In genomic region chr7:115363916-115364315, GRCh38 we compare ENCODE assay signal across 26 cellular contexts.
"Had no signal": no experiment of that assay in that cellular context is flagged by ENCODE, and none has a peak within 500 bp of the region (broad histone marks: within the 10 kb centered on the region; RNA-seq: fewer than 3 reads in every experiment).

No MANE protein-coding gene starts in this region.

- H3K4me1 ChIP-seq: breast epithelium, heart left ventricle, spleen, tibial artery had no signal

- H3K36me3 ChIP-seq: breast epithelium, heart left ventricle, spleen, tibial artery had no signal

- H3K4me3 Mint-ChIP-seq: activated B cell treated with CpG ODN at 0.5 μM for 24 hours; activated CD4-positive, alpha-beta T cell treated with anti-CD3 and anti-CD28 coated beads for 36 hours; activated naive CD8-positive, alpha-beta T cell; activated T-cell treated with anti-CD3 and anti-CD28 coated beads, Interleukin-2, amount 50 U/mL, for 4 hours; endodermal cell; naive B cell; neural crest cell; stimulated activated naive CD8-positive, alpha-beta T cell treated with anti-CD3 and anti-CD28 coated beads, Interleukin-15, Interleukin-2, amounts not matched to agents 100 ng/mL and 50 ng/mL, for 24 hours; T-helper 1 cell treated with Interleukin-12 subunit alpha and Interleukin-12 subunit beta and Interleukin-4 antibody, amounts not matched to agents 30 μg/mL and 1 μg/mL, for 36 hours had no signal

- H3K36me3 Mint-ChIP-seq: activated naive CD8-positive, alpha-beta T cell; naive B cell had no signal

- H3K27me3 ChIP-seq: breast epithelium, heart left ventricle, spleen, tibial artery had no signal

- H3K4me3 ChIP-seq: breast epithelium, heart left ventricle, spleen, tibial artery had no signal

- H3K27ac ChIP-seq: breast epithelium, heart left ventricle, spleen, tibial artery had no signal

- H3K4me1 Mint-ChIP-seq: activated CD4-positive, alpha-beta T cell treated with anti-CD3 and anti-CD28 coated beads for 36 hours; endodermal cell had no signal

- H3K9me3 ChIP-seq: breast epithelium, spleen, tibial artery had no signal

- ATAC-seq: activated CD4-positive, alpha-beta T cell treated with anti-CD3 and anti-CD28 coated beads for 36 hours; activated T-cell treated with anti-CD3 and anti-CD28 coated beads, Interleukin-2, amount 50 U/mL, for 4 hours; heart left ventricle; left cardiac atrium; sciatic nerve had no signal

- H3K27me3 Mint-ChIP-seq: activated B cell treated with CpG ODN at 0.5 μM for 24 hours; activated CD4-positive, alpha-beta T cell treated with anti-CD3 and anti-CD28 coated beads for 36 hours; activated naive CD8-positive, alpha-beta T cell had no signal

- DNase-seq: activated B cell treated with CpG ODN at 0.5 μM for 24 hours; activated CD4-positive, alpha-beta T cell treated with anti-CD3 and anti-CD28 coated beads for 36 hours; activated CD4-positive, alpha-beta T cell treated with anti-CD3 and anti-CD28 coated beads, Interleukin-2, amount 50 U/mL, for 4 hours; activated CD8-positive, alpha-beta memory T cell treated with anti-CD3 and anti-CD28 coated beads for 24 hours; activated CD8-positive, alpha-beta memory T cell treated with anti-CD3 and anti-CD28 coated beads, Interleukin-2, amount 50 U/mL, for 4 hours; activated naive CD4-positive, alpha-beta T cell; activated T-cell treated with anti-CD3 and anti-CD28 coated beads, Interleukin-2, amount 50 U/mL, for 4 hours; amniotic stem cell; cortex of kidney; endodermal cell; heart left ventricle; islet precursor cell; left cardiac atrium; mesendoderm; naive B cell; spleen; stimulated activated CD4-positive, alpha-beta T cell treated with anti-CD3 and anti-CD28 coated beads, Interleukin-4, amount 100 ng/mL, for 24 hours; T1000; tibial artery had no signal

- H3K9me3 Mint-ChIP-seq: activated B cell treated with CpG ODN at 0.5 μM for 24 hours; activated T-helper 2 cell treated with anti-CD3 and anti-CD28 coated beads, Interferon-gamma antibody, Interleukin-2, Interleukin-4, amounts not matched to agents 10 μg/mL and 5 μg/mL and 100 μg/mL, durations not matched to agents 14 hours and 24 hours and 36 hours; endodermal cell; stimulated activated naive CD8-positive, alpha-beta T cell treated with anti-CD3 and anti-CD28 coated beads, Interleukin-15, Interleukin-2, amounts not matched to agents 100 ng/mL and 50 ng/mL, for 24 hours; T-helper 1 cell treated with Interleukin-12 subunit alpha and Interleukin-12 subunit beta and Interleukin-4 antibody, amounts not matched to agents 30 μg/mL and 1 μg/mL, for 36 hours had no signal

- H3K27ac Mint-ChIP-seq: activated B cell treated with CpG ODN at 0.5 μM for 24 hours; activated CD4-positive, alpha-beta T cell treated with anti-CD3 and anti-CD28 coated beads for 36 hours; activated naive CD8-positive, alpha-beta T cell; activated T-helper 2 cell treated with anti-CD3 and anti-CD28 coated beads, Interferon-gamma antibody, Interleukin-2, Interleukin-4, amounts not matched to agents 10 μg/mL and 5 μg/mL and 100 μg/mL, durations not matched to agents 14 hours and 24 hours and 36 hours; endodermal cell; naive B cell; stimulated activated naive CD8-positive, alpha-beta T cell treated with anti-CD3 and anti-CD28 coated beads, Interleukin-15, Interleukin-2, amounts not matched to agents 100 ng/mL and 50 ng/mL, for 24 hours; T-helper 1 cell treated with Interleukin-12 subunit alpha and Interleukin-12 subunit beta and Interleukin-4 antibody, amounts not matched to agents 30 μg/mL and 1 μg/mL, for 36 hours had no signal
